Comparison of ENCODE assay signal across 18 cellular contexts in the genomic region with DNA sequence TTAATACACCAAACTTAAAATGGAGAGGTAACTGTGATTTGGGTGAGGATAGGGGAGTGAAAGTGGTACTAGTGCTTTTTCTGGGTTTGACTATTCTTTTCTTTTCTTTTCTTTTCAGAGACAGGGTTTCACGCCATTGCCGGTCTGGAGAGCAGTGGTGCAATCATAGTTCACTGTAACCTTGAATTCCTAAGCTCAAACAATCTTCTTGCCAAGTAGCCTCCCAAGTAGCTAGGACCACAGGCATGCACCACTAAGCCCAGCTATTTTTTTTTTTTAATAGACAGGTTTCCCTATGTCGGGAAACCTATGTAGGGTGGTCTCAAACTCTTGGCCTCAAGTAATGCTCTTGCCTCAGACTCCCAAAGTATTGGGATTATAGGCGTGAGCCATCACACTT.
"Had no signal": no experiment of that assay in that cellular context is flagged by ENCODE, and none has a peak within 500 bp of the region (broad histone marks: within the 10 kb centered on the region; RNA-seq: fewer than 3 reads in every experiment).

No MANE protein-coding gene starts in this region.

- H3K4me3 ChIP-seq: lung had no signal

- DNase-seq: activated CD4-positive, alpha-beta T cell treated with anti-CD3 and anti-CD28 coated beads for 36 hours; activated CD4-positive, alpha-beta T cell treated with anti-CD3 and anti-CD28 coated beads, Interleukin-2, amount 50 U/mL, for 48 hours; activated gamma-delta T cell treated with Interleukin-2 at 50 U/mL for 16 hours; amniotic stem cell; effector CD4-positive, alpha-beta T cell; foreskin melanocyte; glutamatergic neuron; hippocampal formation; midbrain; nephron progenitor cell; nucleus accumbens; posterior cingulate gyrus; retina; stimulated activated naive B cell treated with anti-CD40 and anti-IgM and Interleukin-4, amounts not matched to agents 10 μg/mL and 1 μg/mL and 100 μg/mL, for 72 hours; WERI-Rb-1 had no signal

- ATAC-seq: activated CD4-positive, alpha-beta T cell treated with anti-CD3 and anti-CD28 coated beads for 36 hours; activated naive CD4-positive, alpha-beta T cell treated with anti-CD3 and anti-CD28 coated beads, Interleukin-2, amount 50 U/mL, for 72 hours; esophagus mucosa; stimulated activated naive B cell treated with anti-CD40 and anti-IgM and Interleukin-4, amounts not matched to agents 10 μg/mL and 1 μg/mL and 100 μg/mL, for 72 hours had no signal

- H3K36me3 ChIP-seq: WERI-Rb-1 had no signal

- H3K27ac ChIP-seq: WERI-Rb-1 had no signal
